ENCODE assay signal across 8 cellular contexts in genomic region chr14:91388551-91388975, GRCh38. TPM values are rescaled to one million over a fixed set of nuclear protein-coding genes. Genes with fewer than 3 reads are reported as not detected.
A peak's percentile ranks its signal among the peaks of the same experiment; 100 is the strongest.
DNase-seq lines count a peak whose midpoint lies in the region; ATAC-seq, FAIRE-seq and TF ChIP-seq lines count a peak whose summit lies in the region.

No MANE protein-coding gene starts in this region.

- ATAC-seq in GM21737 (IDR thresholded peaks at IDR 0.05; ENCODE audit: unreplicated experiment) (peak; percentile 52), T-cell (replicated peaks in 1 of 4) (peak; percentile 70 to 86 (median 82)), HepG2 (no peak), PC-3 (no peak)

- H3K9me2 ChIP-seq in PC-3 (replicated peaks; ENCODE audit: low read length) = no peaks in the 10 kb centered on the region

- H3K4me1 ChIP-seq in HepG2 (ENCODE audit: insufficient read depth, low read length) = peaks cover 35% of the 10 kb centered on the region
- H3K4me1 ChIP-seq in PC-3 (ENCODE audit: insufficient read depth, low read length) = peaks cover 6% of the 10 kb centered on the region

- H4K20me1 ChIP-seq in HepG2 (ENCODE audit: insufficient read depth, low read length) = no peaks in the 10 kb centered on the region
- no peaks in the 10 kb centered on the region for H4K20me1 ChIP-seq in PC-3 (ENCODE audit: low read length)

- H3K9ac ChIP-seq in HepG2 (ENCODE audit: insufficient read depth, low read depth, low read length) (no peak overlapping the region), PC-3 (ENCODE audit: low read length) (no peak overlapping the region)

- H3K27me3 ChIP-seq in HepG2 (ENCODE audit: control insufficient read depth in 1 of 2, insufficient read depth in 2 of 2, low read length in 2 of 2) = no peaks in the 10 kb centered on the region
- no peaks in the 10 kb centered on the region for H3K27me3 ChIP-seq in PC-3 (ENCODE audit: low read length)

- H3K36me3 Mint-ChIP-seq in T-cell = peaks cover 4% of the 10 kb centered on the region

- H3K9me3 Mint-ChIP-seq in T-cell = no peaks in the 10 kb centered on the region

- peaks cover 88 to 94% (median 90%) of the 10 kb centered on the region in 3 donors for H3K4me1 Mint-ChIP-seq in T-cell

- no TSS peak for BruUV-seq in HepG2 (replicated peaks; lab: Mats Ljungman, UMichigan)
- BruUV-seq in PC-3 (replicated peaks; lab: Mats Ljungman, UMichigan) = no TSS peak

- H2AFZ ChIP-seq in HepG2 (ENCODE audit: low read length) (no peak overlapping the region), PC-3 (ENCODE audit: low read length) (no peak overlapping the region)

- CTCF ChIA-PET in T-cell (lab: Charles Lee) = interaction anchor here in 1 of 2 donors (0.5 to 1.4 kb wide), 3 partner anchors 9 to 33 kb away, joined by 3 to 5 read pairs (median 4); no protein-coding TSS in a partner anchor
- CTCF ChIA-PET in HepG2 (lab: Yijun Ruan, JAX; ENCODE audit: low intra/inter-chr PET ratio, low total read pairs) = no interaction called here
- CTCF ChIA-PET in PC-3 (lab: Charles Lee) = no interaction called here

- TF ChIP-seq EP300 in HepG2 (IDR thresholded peaks at IDR 0.05; ENCODE audit: low read depth in 2 of 2, low read length in 2 of 2) (no peak), HepG2 (CRISPR knock-in tag; IDR thresholded peaks at IDR 0.05; ENCODE audit: borderline replicate concordance) (no peak)

- peak overlapping the region; percentile 81 to 86 for H3K27ac Mint-ChIP-seq in T-cell

- POLR2A ChIA-PET in T-cell (lab: Charles Lee) (no interaction called here), HepG2 (lab: Yijun Ruan, JAX) (no interaction called here), PC-3 (lab: Charles Lee; ENCODE audit: unreplicated experiment) (no interaction called here)

- no peak for DNase-seq in D721Med (ENCODE audit: insufficient read length, low spot score)
- peak in 9 of 34 experiments; percentile 35 to 53 (median 45) for DNase-seq in T-cell
- DNase-seq in HepG2 (ENCODE audit: low spot score) = no peak
- DNase-seq in C1 segment of cervical spinal cord (lab: John Stamatoyannopoulos, UW) = no peak
- DNase-seq in D341Med (ENCODE audit: low spot score) = no peak
- DNase-seq in PC-3 = no peak
- DNase-seq in DMS53 treated with DMSO at 0.1 percent for 48 hours (lab: John Stamatoyannopoulos, UW; ENCODE audit: unreplicated experiment) = no peak

- no peak overlapping the region for H3K4me3 ChIP-seq in HepG2 (replicated peaks in 1 of 3; ENCODE audit: insufficient read depth in 1 of 3, low read depth in 2 of 3, low read length in 3 of 3)
- H3K4me3 ChIP-seq in PC-3 (ENCODE audit: low read length) = no peak overlapping the region

- H3K27me3 Mint-ChIP-seq in T-cell = no peaks in the 10 kb centered on the region

- peak; percentile 85 for FAIRE-seq in D721Med (lab: Jason Lieb, UNC)
- FAIRE-seq in HepG2 (lab: Jason Lieb, UNC) = no peak

- H3K79me2 ChIP-seq in HepG2 (ENCODE audit: insufficient read depth, low read length) = peaks cover 16% of the 10 kb centered on the region
- peaks cover 88% of the 10 kb centered on the region for H3K79me2 ChIP-seq in PC-3 (ENCODE audit: low read length)

- in situ Hi-C loops in HepG2 (cut with HindIII; ENCODE audit: extremely low pct_ligation_motif_present, low pct_unique_long_range_greater_than_20kb) = no loop called here

- H3K36me3 ChIP-seq in HepG2 (replicated peaks in 1 of 2; ENCODE audit: control insufficient read depth in 1 of 2, insufficient read depth in 2 of 2, low read length in 2 of 2) = no peaks in the 10 kb centered on the region; a peak in 1 of 5 replicates
- H3K36me3 ChIP-seq in PC-3 (ENCODE audit: low read depth, low read length) = no peaks in the 10 kb centered on the region

- TF ChIP-seq POLR2A in HepG2 (IDR thresholded peaks at IDR 0.05; ENCODE audit: insufficient read depth in 1 of 2, low read depth in 2 of 2, low read length in 2 of 2) = no peak

- intact Hi-C loops in HepG2 (cut with micrococcal nuclease; ENCODE audit: unreplicated experiment) = no loop called here
- intact Hi-C loops in PC-3 (cut with micrococcal nuclease) = no loop called here

- H3K4me2 ChIP-seq in HepG2 (ENCODE audit: low read depth, low read length) = no peak overlapping the region
- no peak overlapping the region for H3K4me2 ChIP-seq in PC-3 (ENCODE audit: low read length)

- no peaks in the 10 kb centered on the region for H3F3A ChIP-seq in PC-3 (ENCODE audit: low read length, unreplicated experiment)

- H3K27ac ChIP-seq in HepG2 (ENCODE audit: extremely low read length, insufficient read depth, low read length) = no peak overlapping the region
- H3K27ac ChIP-seq in PC-3 (ENCODE audit: low read length) = no peak overlapping the region

- 96% methylated on average over 13 of the region's 13 CpGs for WGBS in HepG2 (ENCODE audit: low lambda C conversion rate)

- TF ChIP-seq CTCF in D721Med (IDR thresholded peaks at IDR 0.05; ENCODE audit: insufficient read depth, missing control alignments) = no peak
- TF ChIP-seq CTCF in HepG2 (CRISPR knock-in tag; IDR thresholded peaks at IDR 0.05) = no peak
- no peak for TF ChIP-seq CTCF in PC-3 (conservative IDR thresholded peaks at IDR 0.05; ENCODE audit: low read depth, low read length)

- no peak for TF ChIP-seq RAD21 in HepG2 (CRISPR knock-in tag; IDR thresholded peaks at IDR 0.05)

- peak overlapping the region; percentile 54 to 98 (median 55) for H3K4me3 Mint-ChIP-seq in T-cell

- H3K9me3 ChIP-seq in HepG2 (ENCODE audit: low read length) (no peaks in the 10 kb centered on the region), PC-3 (ENCODE audit: low read length) (no peaks in the 10 kb centered on the region)

TF ChIP-seq in HepG2, 621 proteins besides CTCF, POLR2A, EP300 and RAD21:
- TF ChIP-seq EZH2 (conservative IDR thresholded peaks at IDR 0.05; ENCODE audit: low read depth, low read length) = no peak
- TF ChIP-seq MAFF (IDR thresholded peaks at IDR 0.05; ENCODE audit: low read depth, low read length) = peak; percentile 29; the same call in 1 of the 2 replicates
- TF ChIP-seq MAFK (conservative IDR thresholded peaks at IDR 0.05 in 1 of 2, IDR thresholded peaks at IDR 0.05 in 1 of 2; ENCODE audit: low read length in 2 of 2) = peak; percentile 53 to 61; a peak in 3 of 4 replicates

RNA-seq across cellular contexts. Expression of gene CCDC88C, which starts 29.1 kb away (rescaled TPM):
- total RNA-seq in T-cell (100 to 1,000 TPM; 260 to 368 (median 275) TPM), HepG2 (2016; rRNA removed; fragmentation: Illumina TruSeq; extraction: Trizol) (10.4 and 11.7 TPM in 2 replicates), PC-3 (2014; rRNA removed) (19.7 and 27.4 TPM in 2 replicates)
- 7.1 and 8.3 TPM in 2 replicates for total RNA-seq in HepG2 (2016; cell fraction: cytosol; rRNA removed; fragmentation: Illumina TruSeq; extraction: Trizol; ENCODE audit: low read depth)
- total RNA-seq in HepG2 (2016; cell fraction: insoluble cytoplasmic fraction; rRNA removed; fragmentation: Illumina TruSeq; extraction: Trizol) = 7.7 and 11.4 TPM in 2 replicates
- total RNA-seq in HepG2 (2016; cell fraction: membrane; rRNA removed; fragmentation: Illumina TruSeq; extraction: Trizol) = 8.7 and 9.6 TPM in 2 replicates
- 17.4 and 18.0 TPM in 2 replicates for total RNA-seq in HepG2 (2016; cell fraction: nucleus; rRNA removed; fragmentation: Illumina TruSeq; extraction: Trizol)
- 3.6 and 4.3 TPM in 2 replicates for polyA plus RNA-seq in HepG2 (2011; rRNA removed)
- 2.3 and 3.2 TPM in 2 replicates for polyA plus RNA-seq in HepG2 (2011; cell fraction: cytosol; rRNA removed)
- polyA plus RNA-seq in HepG2 (2011; cell fraction: nucleus; rRNA removed) = 11.4 and 12.1 TPM in 2 replicates
- 3.7 and 5.3 TPM in 2 replicates for polyA plus RNA-seq in HepG2 (2012)
- polyA plus RNA-seq in HepG2 (2016; cell fraction: cytosol; fragmentation: Illumina TruSeq; extraction: Trizol; ENCODE audit: low read depth) = 5.2 and 5.3 TPM in 2 replicates
- 8.0 and 9.8 TPM in 2 replicates for polyA plus RNA-seq in HepG2 (2016; cell fraction: insoluble cytoplasmic fraction; fragmentation: Illumina TruSeq; extraction: Trizol; ENCODE audit: low read depth)
- polyA plus RNA-seq in HepG2 (2016; cell fraction: membrane; fragmentation: Illumina TruSeq; extraction: Trizol; ENCODE audit: low read depth) = 5.3 and 5.8 TPM in 2 replicates
- polyA plus RNA-seq in HepG2 (2016; cell fraction: nucleus; fragmentation: Illumina TruSeq; extraction: Trizol; ENCODE audit: insufficient read depth, low read depth) = 18.1 and 18.5 TPM in 2 replicates
- polyA minus RNA-seq in HepG2 (2011; rRNA and poly(A)+ RNA removed; ENCODE audit: low replicate concordance) = 12.3 and 15.2 TPM in 2 replicates
- 4.3 and 4.5 TPM in 2 replicates for polyA minus RNA-seq in HepG2 (2011; cell fraction: cytosol; rRNA and poly(A)+ RNA removed)
- polyA minus RNA-seq in HepG2 (2011; cell fraction: nucleus; rRNA and poly(A)+ RNA removed) = 14.3 and 24.1 TPM in 2 replicates

Comparison
In these comparisons a context has a peak if more than half of its experiments do, and no peak if none do; other contexts are left out.
1. ATAC-seq: peak in GM21737 (single experiment) and T-cell (4 of 4); none in HepG2 (single experiment) and PC-3 (single experiment).